1 cellular context compared by ENCODE assay signal in the genomic region with DNA sequence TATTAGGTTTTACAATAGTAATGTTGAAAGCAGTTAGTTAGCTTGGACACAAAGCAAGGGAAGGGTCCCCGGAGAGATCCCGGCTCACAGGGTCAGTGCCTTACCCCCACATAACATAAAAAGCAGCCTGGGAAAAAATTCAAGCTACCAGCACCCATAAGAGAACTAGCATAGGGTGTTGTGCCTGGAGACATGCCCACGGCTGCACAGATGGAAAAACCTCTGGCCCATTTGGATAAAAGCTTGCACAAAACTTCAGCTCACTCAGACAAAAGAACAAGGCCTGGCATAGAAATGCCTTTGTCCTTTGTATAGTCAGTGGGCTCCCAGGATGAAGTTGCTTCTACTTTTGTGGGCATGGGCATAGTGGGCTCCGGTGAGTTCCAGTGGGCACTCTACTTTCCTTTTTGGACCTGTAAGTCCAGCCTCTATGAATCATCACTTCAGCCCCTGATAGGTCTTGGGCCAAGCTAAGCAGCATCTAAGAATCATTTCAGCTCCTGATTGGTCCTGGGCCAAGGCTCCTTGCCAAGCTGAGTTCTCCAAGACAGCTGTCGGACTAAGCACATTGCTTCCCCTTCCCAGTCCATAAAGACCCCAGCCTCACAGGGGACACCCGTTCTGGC.
A peak's percentile ranks its signal among the peaks of the same experiment; 100 is the strongest.
TF ChIP-seq lines count a peak whose summit lies in the region.

No MANE protein-coding gene starts in this region.

TF ChIP-seq in K562, 482 proteins besides CTCF, POLR2A, EP300 and RAD21:
- TF ChIP-seq NFIC (IDR thresholded peaks at IDR 0.05) (peak; percentile 76), FOSL1 (tag; conservative IDR thresholded peaks at IDR 0.05) (peak; percentile 74), EHMT2 (IDR thresholded peaks at IDR 0.05) (no peak), CBX5 (IDR thresholded peaks at IDR 0.05; ENCODE audit: borderline replicate concordance, low read depth) (no peak), TEAD4 (IDR thresholded peaks at IDR 0.05; ENCODE audit: low read length) (no peak), TEAD4 (CRISPR knock-in tag; IDR thresholded peaks at IDR 0.05; ENCODE audit: borderline replicate concordance) (no peak), ATF7 (IDR thresholded peaks at IDR 0.05) (peak; percentile 62), MBD2 (IDR thresholded peaks at IDR 0.05; ENCODE audit: borderline replicate concordance, low read depth) (no peak), BRF1 (IDR thresholded peaks at IDR 0.05; ENCODE audit: borderline replicate concordance, extremely low read depth, insufficient read length) (no peak), MEF2D (tag; conservative IDR thresholded peaks at IDR 0.05; ENCODE audit: low read depth) (no peak), JUND (IDR thresholded peaks at IDR 0.05; ENCODE audit: borderline replicate concordance, low read depth, low read length) (peak; percentile 23; the same call in 1 of the 2 replicates), JUND (tag; IDR thresholded peaks at IDR 0.05; ENCODE audit: borderline replicate concordance, low read depth, low read length) (peak; percentile 78; the same call in 2 of the 3 replicates)
- TF ChIP-seq, protein P1, sequence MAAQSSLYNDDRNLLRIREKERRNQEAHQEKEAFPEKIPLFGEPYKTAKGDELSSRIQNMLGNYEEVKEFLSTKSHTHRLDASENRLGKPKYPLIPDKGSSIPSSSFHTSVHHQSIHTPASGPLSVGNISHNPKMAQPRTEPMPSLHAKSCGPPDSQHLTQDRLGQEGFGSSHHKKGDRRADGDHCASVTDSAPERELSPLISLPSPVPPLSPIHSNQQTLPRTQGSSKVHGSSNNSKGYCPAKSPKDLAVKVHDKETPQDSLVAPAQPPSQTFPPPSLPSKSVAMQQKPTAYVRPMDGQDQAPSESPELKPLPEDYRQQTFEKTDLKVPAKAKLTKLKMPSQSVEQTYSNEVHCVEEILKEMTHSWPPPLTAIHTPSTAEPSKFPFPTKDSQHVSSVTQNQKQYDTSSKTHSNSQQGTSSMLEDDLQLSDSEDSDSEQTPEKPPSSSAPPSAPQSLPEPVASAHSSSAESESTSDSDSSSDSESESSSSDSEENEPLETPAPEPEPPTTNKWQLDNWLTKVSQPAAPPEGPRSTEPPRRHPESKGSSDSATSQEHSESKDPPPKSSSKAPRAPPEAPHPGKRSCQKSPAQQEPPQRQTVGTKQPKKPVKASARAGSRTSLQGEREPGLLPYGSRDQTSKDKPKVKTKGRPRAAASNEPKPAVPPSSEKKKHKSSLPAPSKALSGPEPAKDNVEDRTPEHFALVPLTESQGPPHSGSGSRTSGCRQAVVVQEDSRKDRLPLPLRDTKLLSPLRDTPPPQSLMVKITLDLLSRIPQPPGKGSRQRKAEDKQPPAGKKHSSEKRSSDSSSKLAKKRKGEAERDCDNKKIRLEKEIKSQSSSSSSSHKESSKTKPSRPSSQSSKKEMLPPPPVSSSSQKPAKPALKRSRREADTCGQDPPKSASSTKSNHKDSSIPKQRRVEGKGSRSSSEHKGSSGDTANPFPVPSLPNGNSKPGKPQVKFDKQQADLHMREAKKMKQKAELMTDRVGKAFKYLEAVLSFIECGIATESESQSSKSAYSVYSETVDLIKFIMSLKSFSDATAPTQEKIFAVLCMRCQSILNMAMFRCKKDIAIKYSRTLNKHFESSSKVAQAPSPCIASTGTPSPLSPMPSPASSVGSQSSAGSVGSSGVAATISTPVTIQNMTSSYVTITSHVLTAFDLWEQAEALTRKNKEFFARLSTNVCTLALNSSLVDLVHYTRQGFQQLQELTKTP (IDR thresholded peaks at IDR 0.05; ENCODE audit: low read depth in 1 of 2, partially characterized antibody in 2 of 2), result peak in 1 of 2 experiments; percentile 89
- TF ChIP-seq, protein P2, sequence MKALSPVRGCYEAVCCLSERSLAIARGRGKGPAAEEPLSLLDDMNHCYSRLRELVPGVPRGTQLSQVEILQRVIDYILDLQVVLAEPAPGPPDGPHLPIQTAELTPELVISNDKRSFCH (CRISPR knock-in tag; IDR thresholded peaks at IDR 0.05), result no peak
- TF ChIP-seq, protein P2 (tag; IDR thresholded peaks at IDR 0.05), result no peak
- TF ChIP-seq, protein P3, sequence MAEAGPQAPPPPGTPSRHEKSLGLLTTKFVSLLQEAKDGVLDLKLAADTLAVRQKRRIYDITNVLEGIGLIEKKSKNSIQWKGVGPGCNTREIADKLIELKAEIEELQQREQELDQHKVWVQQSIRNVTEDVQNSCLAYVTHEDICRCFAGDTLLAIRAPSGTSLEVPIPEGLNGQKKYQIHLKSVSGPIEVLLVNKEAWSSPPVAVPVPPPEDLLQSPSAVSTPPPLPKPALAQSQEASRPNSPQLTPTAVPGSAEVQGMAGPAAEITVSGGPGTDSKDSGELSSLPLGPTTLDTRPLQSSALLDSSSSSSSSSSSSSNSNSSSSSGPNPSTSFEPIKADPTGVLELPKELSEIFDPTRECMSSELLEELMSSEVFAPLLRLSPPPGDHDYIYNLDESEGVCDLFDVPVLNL (CRISPR knock-in tag; IDR thresholded peaks at IDR 0.05; ENCODE audit: low read depth), result no peak
- TF ChIP-seq, protein P4, sequence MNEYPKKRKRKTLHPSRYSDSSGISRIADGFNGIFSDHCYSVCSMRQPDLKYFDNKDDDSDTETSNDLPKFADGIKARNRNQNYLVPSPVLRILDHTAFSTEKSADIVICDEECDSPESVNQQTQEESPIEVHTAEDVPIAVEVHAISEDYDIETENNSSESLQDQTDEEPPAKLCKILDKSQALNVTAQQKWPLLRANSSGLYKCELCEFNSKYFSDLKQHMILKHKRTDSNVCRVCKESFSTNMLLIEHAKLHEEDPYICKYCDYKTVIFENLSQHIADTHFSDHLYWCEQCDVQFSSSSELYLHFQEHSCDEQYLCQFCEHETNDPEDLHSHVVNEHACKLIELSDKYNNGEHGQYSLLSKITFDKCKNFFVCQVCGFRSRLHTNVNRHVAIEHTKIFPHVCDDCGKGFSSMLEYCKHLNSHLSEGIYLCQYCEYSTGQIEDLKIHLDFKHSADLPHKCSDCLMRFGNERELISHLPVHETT (CRISPR knock-in tag; conservative IDR thresholded peaks at IDR 0.05 in 1 of 2, IDR thresholded peaks at IDR 0.05 in 1 of 2), result 0 out of 4 replicates have a peak, but pooled peaks of 1 of the 2 experiments have one; percentile 38
- TF ChIP-seq, protein P5, sequence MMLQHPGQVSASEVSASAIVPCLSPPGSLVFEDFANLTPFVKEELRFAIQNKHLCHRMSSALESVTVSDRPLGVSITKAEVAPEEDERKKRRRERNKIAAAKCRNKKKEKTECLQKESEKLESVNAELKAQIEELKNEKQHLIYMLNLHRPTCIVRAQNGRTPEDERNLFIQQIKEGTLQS (IDR thresholded peaks at IDR 0.05), result peak; percentile 54; the same call in 1 of the 2 replicates
- TF ChIP-seq, protein P5 (CRISPR knock-in tag; conservative IDR thresholded peaks at IDR 0.05), result no peak
TF ChIP-seq in K562: peak in this region for 7.
